19 cellular contexts compared by ENCODE assay signal in genomic region chr3:44506961-44507360, GRCh38.
"Had no signal": no experiment of that assay in that cellular context is flagged by ENCODE, and none has a peak within 500 bp of the region (broad histone marks: within the 10 kb centered on the region; RNA-seq: fewer than 3 reads in every experiment).

No MANE protein-coding gene starts in this region.

- H3K4me3 ChIP-seq: gastroesophageal sphincter, left lung, right atrium auricular region, skin epidermis, tibial artery, vagina had no signal

- H3K9me3 ChIP-seq: gastroesophageal sphincter, right atrium auricular region, vagina had no signal

- H3K27me3 ChIP-seq: gastroesophageal sphincter, left lung, right atrium auricular region, tibial artery, vagina had no signal

- DNase-seq: activated CD4-positive, alpha-beta T cell treated with anti-CD3 and anti-CD28 coated beads for 48 hours; activated CD8-positive, alpha-beta memory T cell treated with anti-CD3 and anti-CD28 coated beads, Interleukin-2, amount 50 U/mL, for 4 hours; activated CD8-positive, alpha-beta T cell treated with anti-CD3 and anti-CD28 coated beads, Interleukin-2, amount 10 ng/mL, durations not matched to agents 7 days and 5 days; activated gamma-delta T cell treated with Interleukin-2 at 50 U/mL for 16 hours; aorta; kidney; left lung; mammary epithelial cell; naive B cell; posterior cingulate gyrus; stimulated activated CD4-positive, alpha-beta T cell treated with anti-CD3 and anti-CD28 coated beads, Interleukin-15, amount 100 ng/mL, for 24 hours; stimulated activated CD4-positive, alpha-beta T cell treated with anti-CD3 and anti-CD28 coated beads, Interleukin-4, amount 100 ng/mL, for 1 hour; stimulated activated naive CD4-positive, alpha-beta T cell; T-helper 17 cell; tibial artery had no signal

- H3K4me3 Mint-ChIP-seq: activated CD8-positive, alpha-beta T cell treated with anti-CD3 and anti-CD28 coated beads, Interleukin-2, amount 10 ng/mL, durations not matched to agents 7 days and 5 days; T-helper 17 cell had no signal

- H3K27ac Mint-ChIP-seq: activated CD8-positive, alpha-beta T cell treated with anti-CD3 and anti-CD28 coated beads, Interleukin-2, amount 10 ng/mL, durations not matched to agents 7 days and 5 days; T-helper 17 cell had no signal

- H3K36me3 ChIP-seq: right atrium auricular region had no signal

- H3K27me3 Mint-ChIP-seq: naive B cell, T-helper 17 cell had no signal
